Comparison of ENCODE assay signal across 21 cellular contexts in the genomic region with DNA sequence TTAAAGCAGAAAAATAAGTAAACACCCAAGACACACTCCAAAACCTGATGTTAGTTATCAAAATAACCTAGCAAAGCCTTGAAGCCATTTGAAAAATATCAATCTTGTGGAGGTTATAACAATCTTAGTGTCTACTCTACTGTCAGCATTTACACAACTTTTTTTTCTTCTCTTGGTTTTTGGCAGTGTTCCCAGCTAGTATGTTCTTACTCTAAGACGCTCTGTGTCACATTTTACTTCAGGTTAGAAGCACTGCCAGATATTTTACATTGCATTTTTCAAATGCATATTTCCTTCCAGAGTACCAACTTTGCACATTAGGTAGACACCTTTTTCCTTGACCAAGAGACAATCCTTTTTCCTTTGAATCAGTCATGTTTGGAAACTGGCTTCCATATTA.
DNase-seq lines count a peak whose midpoint lies in the region; ATAC-seq and TF ChIP-seq lines count a peak whose summit lies in the region.
"Had no signal": no experiment of that assay in that cellular context is flagged by ENCODE, and none has a peak within 500 bp of the region (broad histone marks: within the 10 kb centered on the region; RNA-seq: fewer than 3 reads in every experiment).

No MANE protein-coding gene starts in this region.

- peaks cover 30% of the 10 kb centered on the region for H3K4me1 ChIP-seq in SJCRH30
- H3K4me1 ChIP-seq: lower lobe of right lung had no signal

- DNase-seq in KBM-7, result peak; percentile 12
- DNase-seq in SJCRH30, result peak in 1 of 2 experiments; percentile 33
- peak; percentile 2 for DNase-seq in fibroblast of the aortic adventitia (ENCODE audit: low read depth)
- peak; percentile 42 for DNase-seq in pons (ENCODE audit: low spot score)
- no peak for DNase-seq in NCI-H1930 (lab: John Stamatoyannopoulos, UW)
- no peak for DNase-seq in GM10266 (ENCODE audit: extremely low spot score)
- no peak for DNase-seq in DMS153 treated with DMSO at 0.1 percent for 48 hours (lab: John Stamatoyannopoulos, UW; ENCODE audit: unreplicated experiment)
- DNase-seq: activated CD8-positive, alpha-beta memory T cell treated with anti-CD3 and anti-CD28 coated beads, Interleukin-2, amount 50 U/mL, for 4 hours; activated effector memory CD4-positive, alpha-beta T cell treated with anti-CD3 and anti-CD28 coated beads, Interleukin-2, amount 50 U/mL, for 16 hours; adrenal gland; CD4-positive, alpha-beta memory T cell; effector CD4-positive, alpha-beta T cell; lower lobe of right lung; MM.1S; NCI-H1694 treated with DMSO at 0.1 percent for 48 hours; NCI-H345; PC-3; stimulated activated CD4-positive, alpha-beta T cell treated with anti-CD3 and anti-CD28 coated beads, Interleukin-1b, Interleukin-23, amount 100 ng/mL, for 48 hours; stimulated activated naive CD4-positive, alpha-beta T cell treated with Interleukin-2 at 50 U/mL for 16 hours; tibial artery had no signal

- in situ Hi-C loops in KBM-7 (cut with MboI; ENCODE audit: low pct_unique_long_range_greater_than_20kb, low sequenced_read_pairs), result no loop called here

- TF ChIP-seq CTCF in fibroblast of the aortic adventitia (IDR thresholded peaks at IDR 0.05; ENCODE audit: insufficient read depth, low read length) (no peak), GM10266 (IDR thresholded peaks at IDR 0.05; ENCODE audit: control insufficient read depth, insufficient read depth, low read depth, missing control alignments) (no peak)

- H3K4me3 ChIP-seq in SJCRH30, result no peak overlapping the region
- H3K4me3 ChIP-seq in fibroblast of the aortic adventitia (ENCODE audit: low read depth, low read length), result no peak overlapping the region
- H3K4me3 ChIP-seq: adrenal gland, lower lobe of right lung, tibial artery had no signal

- no peak for ATAC-seq in HG03095 (IDR thresholded peaks at IDR 0.05; ENCODE audit: unreplicated experiment)
- ATAC-seq: lower lobe of right lung, PC-3 had no signal

- no peaks in the 10 kb centered on the region for H3K9me3 ChIP-seq in SJCRH30 (replicated peaks)
- H3K9me3 ChIP-seq: adrenal gland, lower lobe of right lung had no signal

- H3K36me3 ChIP-seq in SJCRH30, result no peaks in the 10 kb centered on the region
- H3K36me3 ChIP-seq: adrenal gland, lower lobe of right lung, tibial artery had no signal

- H3K27me3 ChIP-seq in SJCRH30, result no peaks in the 10 kb centered on the region
- H3K27me3 ChIP-seq: adrenal gland, tibial artery had no signal

- peak overlapping the region; percentile 91 for H3K27ac ChIP-seq in SJCRH30
- H3K27ac ChIP-seq: lower lobe of right lung, tibial artery had no signal

Comparison
In these comparisons a context has a peak if more than half of its experiments do, and no peak if none do; other contexts are left out.
1. DNase-seq: peak in KBM-7 (single experiment), fibroblast of the aortic adventitia (single experiment) and pons (single experiment); none in NCI-H1930 (0 of 2), GM10266 (single experiment) and DMS153 treated with DMSO at 0.1 percent for 48 hours (single experiment).